Comparison of ENCODE assay signal across 16 cellular contexts in genomic region chr7:27105161-27106122, GRCh38. TPM values are rescaled to one million over a fixed set of nuclear protein-coding genes. Genes with fewer than 3 reads are reported as not detected.
A peak's percentile ranks its signal among the peaks of the same experiment; 100 is the strongest.
DNase-seq lines count a peak whose midpoint lies in the region; ATAC-seq and TF ChIP-seq lines count a peak whose summit lies in the region.
"Had no signal": no experiment of that assay in that cellular context is flagged by ENCODE, and none has a peak within 500 bp of the region (broad histone marks: within the 10 kb centered on the region; RNA-seq: fewer than 3 reads in every experiment).

No MANE protein-coding gene starts in this region.

- H3K9me3 ChIP-seq in left ventricle myocardium inferior (replicated peaks) = no peaks in the 10 kb centered on the region
- H3K9me3 ChIP-seq in iPS-18a (ENCODE audit: control insufficient read depth, low read depth, low read length) = no peaks in the 10 kb centered on the region
- no peaks in the 10 kb centered on the region for H3K9me3 ChIP-seq in T-helper 17 cell (ENCODE audit: control insufficient read depth, low read length, poor library complexity, severe bottlenecking)

- no peak overlapping the region for H3K4me3 ChIP-seq in left ventricle myocardium inferior
- peak overlapping the region; percentile 6 for H3K4me3 ChIP-seq in iPS-18a (ENCODE audit: low read length)

- H3K27ac Mint-ChIP-seq in osteocyte (ENCODE audit: unreplicated experiment) = no peak overlapping the region
- H3K27ac Mint-ChIP-seq in T-helper 17 cell = no peak overlapping the region
- H3K27ac Mint-ChIP-seq: activated naive CD4-positive, alpha-beta T cell treated with anti-CD3 and anti-CD28 coated beads for 36 hours; CD4-positive, CD25-positive, alpha-beta regulatory T cell had no signal

- peaks cover 3% of the 10 kb centered on the region for H3K36me3 Mint-ChIP-seq in osteocyte (ENCODE audit: unreplicated experiment)
- H3K36me3 Mint-ChIP-seq in T-helper 17 cell (ENCODE audit: low read depth) = peaks cover 6% of the 10 kb centered on the region

- H3K9me3 Mint-ChIP-seq in osteocyte (ENCODE audit: unreplicated experiment) = no peaks in the 10 kb centered on the region
- H3K9me3 Mint-ChIP-seq: activated naive CD4-positive, alpha-beta T cell treated with anti-CD3 and anti-CD28 coated beads for 36 hours; central memory CD8-positive, alpha-beta T cell had no signal

- no peak overlapping the region for H3K9ac ChIP-seq in iPS-18a (ENCODE audit: low read length)

- TF ChIP-seq CTCF in left ventricle myocardium inferior (IDR thresholded peaks at IDR 0.05; ENCODE audit: borderline replicate concordance) (no peak), osteocyte (IDR thresholded peaks at IDR 0.05) (no peak), GM13977 (IDR thresholded peaks at IDR 0.05; ENCODE audit: extremely low read depth, insufficient read depth, missing control alignments) (no peak)

- in situ Hi-C loops in GM13977 (cut with MboI; ENCODE audit: low pct_unique_long_range_greater_than_20kb, low sequenced_read_pairs, unreplicated experiment) = no loop called here

- H3K4me3 Mint-ChIP-seq in osteocyte (ENCODE audit: unreplicated experiment) (no peak overlapping the region), T-helper 17 cell (no peak overlapping the region)
- H3K4me3 Mint-ChIP-seq: activated naive CD4-positive, alpha-beta T cell treated with anti-CD3 and anti-CD28 coated beads for 36 hours; central memory CD8-positive, alpha-beta T cell had no signal

- H3K4me1 Mint-ChIP-seq in osteocyte (ENCODE audit: unreplicated experiment) (peaks cover 15% of the 10 kb centered on the region), T-helper 17 cell (peaks cover 10% of the 10 kb centered on the region)

- H3K27me3 ChIP-seq in left ventricle myocardium inferior (ENCODE audit: low read depth) (peaks cover 100% of the 10 kb centered on the region), iPS-18a (ENCODE audit: control insufficient read depth, insufficient read depth, low read length) (peaks cover 100% of the 10 kb centered on the region)

- H3K27ac ChIP-seq in left ventricle myocardium inferior (replicated peaks) (peak overlapping the region; percentile 73), iPS-18a (ENCODE audit: low read length) (no peak overlapping the region), substantia nigra (ENCODE audit: low read depth, low read length, poor library complexity, severe bottlenecking) (no peak overlapping the region)

- H3K4me1 ChIP-seq in left ventricle myocardium inferior = peaks cover 28% of the 10 kb centered on the region
- peaks cover 10% of the 10 kb centered on the region for H3K4me1 ChIP-seq in iPS-18a (ENCODE audit: control insufficient read depth, low read depth, low read length)

- DNase-seq in left ventricle myocardium inferior (no peak), left cardiac atrium (no peak), osteocyte (ENCODE audit: extremely low spot score, unreplicated experiment) (peak; percentile 48), T-helper 17 cell (no peak), GM13977 (ENCODE audit: low spot score) (no peak), substantia nigra (lab: John Stamatoyannopoulos, UW) (no peak)
- DNase-seq in stimulated activated CD4-positive, alpha-beta T cell treated with anti-CD3 and anti-CD28 coated beads, Interleukin-1b, Interleukin-23, amount 100 ng/mL, for 48 hours = no peak
- DNase-seq: 8988T; activated CD8-positive, alpha-beta memory T cell treated with anti-CD3 and anti-CD28 coated beads, Interleukin-2, amount 50 U/mL, for 4 hours; activated naive CD4-positive, alpha-beta T cell treated with anti-CD3 and anti-CD28 coated beads for 36 hours; CD4-positive, CD25-positive, alpha-beta regulatory T cell; NCI-H2081; NCI-H748 treated with DMSO at 0.1 percent for 48 hours had no signal

- ATAC-seq in left cardiac atrium = no peak
- ATAC-seq in T-helper 17 cell = no peak
- ATAC-seq: activated CD4-positive, CD25-positive, alpha-beta regulatory T cell treated with anti-CD3 and anti-CD28 coated beads, Interleukin-2, amount 50 U/mL, for 24 hours had no signal

- intact Hi-C loops in left ventricle myocardium inferior (cut with micrococcal nuclease) (no loop called here), left cardiac atrium (cut with DNase I) (no loop called here)

- H3K27me3 Mint-ChIP-seq in osteocyte (ENCODE audit: unreplicated experiment) (peaks cover 93% of the 10 kb centered on the region), T-helper 17 cell (peaks cover 47% of the 10 kb centered on the region)

- H3K36me3 ChIP-seq in left ventricle myocardium inferior (no peaks in the 10 kb centered on the region), iPS-18a (ENCODE audit: control insufficient read depth, low read depth, low read length) (no peaks in the 10 kb centered on the region)

RNA-seq across cellular contexts. Expression of gene HOXA2, which starts 3.0 kb away (rescaled TPM):
- total RNA-seq in left ventricle myocardium inferior (not detected), left cardiac atrium (under 1 TPM; 0.13 to 0.38 TPM), osteocyte (not detected in 2 replicates), T-helper 17 cell (not detected)
- total RNA-seq: activated naive CD4-positive, alpha-beta T cell treated with anti-CD3 and anti-CD28 coated beads for 36 hours; CD4-positive, CD25-positive, alpha-beta regulatory T cell had no signal

RNA-seq across cellular contexts. Expression of gene HOXA1, which starts 9.6 kb away (rescaled TPM):
- total RNA-seq in left ventricle myocardium inferior (not detected), left cardiac atrium (under 1 TPM; 0.12 to 0.26 TPM), osteocyte (not detected in 2 replicates), T-helper 17 cell (under 1 TPM; 0.60 to 0.72 TPM)

RNA-seq across cellular contexts. Expression of gene HOXA4, which starts 25.1 kb away (rescaled TPM):
- total RNA-seq in left ventricle myocardium inferior (not detected), left cardiac atrium (1 to 10 TPM in 1 of 2 donors, under 1 TPM in 1; 0.97 to 1.0 TPM), osteocyte (not detected in 2 replicates), T-helper 17 cell (under 1 TPM in 1 of 2 donors, not detected in 1; 0.26 TPM)
- total RNA-seq: CD4-positive, CD25-positive, alpha-beta regulatory T cell had no signal

RNA-seq across cellular contexts. Expression of gene HOXA5, which starts 38.0 kb away (rescaled TPM):
- total RNA-seq in left ventricle myocardium inferior (not detected), left cardiac atrium (under 1 TPM in 1 of 2 donors, not detected in 1; 0.27 TPM), osteocyte (not detected in 2 replicates), T-helper 17 cell (under 1 TPM in 1 of 2 donors, not detected in 1; 0.26 TPM)
- total RNA-seq: activated naive CD4-positive, alpha-beta T cell treated with anti-CD3 and anti-CD28 coated beads for 36 hours; CD4-positive, CD25-positive, alpha-beta regulatory T cell had no signal

RNA-seq across cellular contexts. Expression of gene HOXA6, which starts 42.1 kb away (rescaled TPM):
- total RNA-seq in left ventricle myocardium inferior (not detected), left cardiac atrium (not detected), osteocyte (not detected in 2 replicates), T-helper 17 cell (not detected)
- total RNA-seq: activated naive CD4-positive, alpha-beta T cell treated with anti-CD3 and anti-CD28 coated beads for 36 hours; CD4-positive, CD25-positive, alpha-beta regulatory T cell had no signal
